In genomic region chr3:77348244-77348855, GRCh38 we compare ENCODE assay signal across 8 cellular contexts.
DNase-seq lines count a peak whose midpoint lies in the region; ATAC-seq and TF ChIP-seq lines count a peak whose summit lies in the region.

No MANE protein-coding gene starts in this region.

- no peaks in the 10 kb centered on the region for H3K9me2 ChIP-seq in DOHH2 (replicated peaks; ENCODE audit: control insufficient read depth, low read length)

- no peak overlapping the region for H3K27ac ChIP-seq in DOHH2 (ENCODE audit: low read depth, low read length)
- H3K27ac ChIP-seq in left lung = no peak overlapping the region

- H3K36me3 ChIP-seq in DOHH2 (ENCODE audit: control insufficient read depth, low read length) (no peaks in the 10 kb centered on the region), left lung (no peaks in the 10 kb centered on the region)

- intact Hi-C loops in left lung (cut with DNase I) = no loop called here

- no peaks in the 10 kb centered on the region for H3K4me1 ChIP-seq in DOHH2 (ENCODE audit: control insufficient read depth, low read length)
- H3K4me1 ChIP-seq in left lung = no peaks in the 10 kb centered on the region

- peak; percentile 17 for DNase-seq in Jurkat, Clone E6-1 (ENCODE audit: low read depth, low spot score)
- DNase-seq in astrocyte of the hippocampus (ENCODE audit: low read depth, low spot score) (peak; percentile 11), left lung (no peak), NCI-H526 treated with DMSO at 0.1 percent for 48 hours (lab: John Stamatoyannopoulos, UW) (no peak)
- DNase-seq in activated T-cell treated with anti-CD3 and anti-CD28 coated beads, Interleukin-2, amount 50 U/mL, for 1 hour = no peak

- H3K4me2 ChIP-seq in DOHH2 (ENCODE audit: low read length) = no peak overlapping the region

- no peak overlapping the region for H3K4me3 ChIP-seq in DOHH2 (ENCODE audit: low read length)
- no peak overlapping the region for H3K4me3 ChIP-seq in Jurkat, Clone E6-1 (ENCODE audit: low read length)
- no peak overlapping the region for H3K4me3 ChIP-seq in left lung

- ATAC-seq in left lung = peak; percentile 53
- ATAC-seq in HG02642 (IDR thresholded peaks at IDR 0.05; ENCODE audit: poor library complexity, unreplicated experiment) = no peak
- no peak for ATAC-seq in GM19452 (IDR thresholded peaks at IDR 0.05; ENCODE audit: unreplicated experiment)

- no peaks in the 10 kb centered on the region for H4K20me1 ChIP-seq in DOHH2 (ENCODE audit: control insufficient read depth, insufficient read depth, low read depth, low read length)

- H3K27me3 ChIP-seq in DOHH2 (ENCODE audit: control insufficient read depth, low read length) (no peaks in the 10 kb centered on the region), left lung (no peaks in the 10 kb centered on the region)

- no peaks in the 10 kb centered on the region for H3K9me3 ChIP-seq in DOHH2 (ENCODE audit: control insufficient read depth, insufficient read depth, low read length)
- H3K9me3 ChIP-seq in left lung = no peaks in the 10 kb centered on the region

- no peaks in the 10 kb centered on the region for H3K79me2 ChIP-seq in DOHH2 (ENCODE audit: control insufficient read depth, low read length)

- H3F3A ChIP-seq in DOHH2 (ENCODE audit: control insufficient read depth, insufficient read depth) = no peaks in the 10 kb centered on the region

- TF ChIP-seq CTCF in DOHH2 (IDR thresholded peaks at IDR 0.05; ENCODE audit: low read depth, low read length, poor library complexity, severe bottlenecking) (peak; percentile 12), left lung (IDR thresholded peaks at IDR 0.05) (peak in 1 of 2 donors; percentile 19)

Comparison
In these comparisons a context has a peak if more than half of its experiments do, and no peak if none do; other contexts are left out.
1. DNase-seq: peak in Jurkat, Clone E6-1 (single experiment) and astrocyte of the hippocampus (single experiment); none in left lung (0 of 2), NCI-H526 treated with DMSO at 0.1 percent for 48 hours (single experiment) and activated T-cell treated with anti-CD3 and anti-CD28 coated beads, Interleukin-2, amount 50 U/mL, for 1 hour (single experiment).